1 cellular context compared by ENCODE assay signal in genomic region chr11:60485987-60486386, GRCh38.
TF ChIP-seq lines count a peak whose summit lies in the region.

No MANE protein-coding gene starts in this region.

TF ChIP-seq in SK-N-SH treated with all-trans-retinoic acid at 6 μM for 48 hours, 23 proteins besides CTCF, POLR2A, EP300 and RAD21 (continued from another document):
- no peak for TF ChIP-seq CREB5 (CRISPR knock-in tag; IDR thresholded peaks at IDR 0.05; ENCODE audit: low read depth)
- TF ChIP-seq TCF4 (CRISPR knock-in tag; IDR thresholded peaks at IDR 0.05; ENCODE audit: borderline replicate concordance), result no peak
- no peak for TF ChIP-seq BACH2 (CRISPR knock-in tag; IDR thresholded peaks at IDR 0.05; ENCODE audit: borderline replicate concordance)
- TF ChIP-seq ARNTL (CRISPR knock-in tag; IDR thresholded peaks at IDR 0.05; ENCODE audit: borderline replicate concordance, low read depth), result no peak
- no peak for TF ChIP-seq OSR1 (CRISPR knock-in tag; IDR thresholded peaks at IDR 0.05)
